In the genomic region with DNA sequence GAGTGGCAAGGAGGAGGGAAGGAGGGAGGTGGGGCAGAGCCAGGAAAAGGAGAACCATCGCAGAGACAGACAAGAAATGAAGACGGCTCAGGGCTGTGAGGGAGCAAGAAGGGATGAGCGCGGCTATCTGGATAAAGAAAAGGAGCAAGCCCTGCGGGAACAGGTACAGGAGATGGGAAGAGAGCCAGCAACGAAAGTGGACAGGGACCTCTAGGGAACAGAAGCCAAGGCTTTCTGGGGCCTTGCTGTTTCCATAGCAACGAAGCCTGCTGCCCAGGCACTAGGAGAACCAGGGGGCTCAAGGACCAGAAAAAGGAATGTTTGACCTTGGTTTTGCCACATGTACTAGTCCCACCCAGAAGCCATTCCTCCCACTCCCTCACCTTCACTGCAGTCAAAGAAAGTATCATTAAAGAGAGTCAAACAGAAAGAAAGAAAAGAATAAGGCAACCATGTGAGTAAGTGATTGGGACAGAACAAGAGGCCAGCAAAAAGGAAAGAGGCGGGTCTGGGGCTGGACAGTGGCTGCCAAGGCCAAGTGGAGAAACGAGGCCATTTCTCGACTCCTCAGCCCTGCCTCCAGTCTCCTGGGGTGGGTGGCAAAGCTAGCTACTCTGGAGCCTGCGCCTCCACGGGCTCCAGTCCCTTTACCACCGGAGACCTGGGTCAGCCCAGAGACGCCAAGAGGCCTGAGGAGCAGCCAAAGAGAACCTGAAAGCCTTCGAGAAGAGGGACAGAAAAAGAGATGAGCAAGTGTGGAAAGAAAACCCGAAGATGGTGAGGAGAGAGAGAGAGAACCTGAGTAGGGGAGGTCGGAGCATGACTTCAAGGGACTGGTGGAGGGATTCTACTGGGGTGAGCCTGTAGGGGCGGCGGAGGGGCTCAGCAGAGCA, we compare ENCODE assay signal across 10 cellular contexts. TPM values are rescaled to one million over a fixed set of nuclear protein-coding genes. Genes with fewer than 3 reads are reported as not detected.
A peak's percentile ranks its signal among the peaks of the same experiment; 100 is the strongest.
DNase-seq lines count a peak whose midpoint lies in the region; ATAC-seq and TF ChIP-seq lines count a peak whose summit lies in the region.
"Had no signal": no experiment of that assay in that cellular context is flagged by ENCODE, and none has a peak within 500 bp of the region (broad histone marks: within the 10 kb centered on the region; RNA-seq: fewer than 3 reads in every experiment).

No MANE protein-coding gene starts in this region.

- H3K4me1 ChIP-seq in DOHH2 (ENCODE audit: control insufficient read depth, low read length) (peaks cover 7% of the 10 kb centered on the region), SJCRH30 (no peaks in the 10 kb centered on the region)

- H3K9me2 ChIP-seq in DOHH2 (replicated peaks; ENCODE audit: control insufficient read depth, low read length): no peaks in the 10 kb centered on the region

- H4K20me1 ChIP-seq in DOHH2 (ENCODE audit: control insufficient read depth, insufficient read depth, low read depth, low read length): no peaks in the 10 kb centered on the region

- H3K36me3 ChIP-seq in DOHH2 (ENCODE audit: control insufficient read depth, low read length) (no peaks in the 10 kb centered on the region), SJCRH30 (no peaks in the 10 kb centered on the region)

- intact Hi-C loops in left ventricle myocardium superior (cut with micrococcal nuclease): no loop called here
- intact Hi-C loops in sciatic nerve (cut with DNase I): no loop called here

- TF ChIP-seq CTCF in DOHH2 (IDR thresholded peaks at IDR 0.05; ENCODE audit: low read depth, low read length, poor library complexity, severe bottlenecking): no peak

- peak overlapping the region; percentile 82 for H3K4me3 ChIP-seq in DOHH2 (ENCODE audit: low read length)
- peak overlapping the region; percentile 63 for H3K4me3 ChIP-seq in SJCRH30

- ATAC-seq in left ventricle myocardium superior (peak; percentile 26), sciatic nerve (peak; percentile 40), HG02623 (IDR thresholded peaks at IDR 0.05; ENCODE audit: unreplicated experiment) (no peak)

- H3K27me3 ChIP-seq in DOHH2 (ENCODE audit: control insufficient read depth, low read length) (peaks cover 5% of the 10 kb centered on the region), SJCRH30 (0 out of 2 replicates have a peak, but pooled peaks cover 3% of the 10 kb centered on the region)

- no peaks in the 10 kb centered on the region for H3F3A ChIP-seq in DOHH2 (ENCODE audit: control insufficient read depth, insufficient read depth)

- DNase-seq in SJCRH30 (no peak), left ventricle myocardium superior (peak; percentile 40), sciatic nerve (ENCODE audit: low spot score) (no peak), iPS-NIHi11 (ENCODE audit: low spot score) (no peak), RKO (ENCODE audit: low spot score) (no peak), HuH-7.5 (ENCODE audit: low spot score) (no peak)

- H3K9me3 ChIP-seq in DOHH2 (ENCODE audit: control insufficient read depth, insufficient read depth, low read length): no peaks in the 10 kb centered on the region
- no peaks in the 10 kb centered on the region for H3K9me3 ChIP-seq in SJCRH30 (replicated peaks)

- no peaks in the 10 kb centered on the region for H3K79me2 ChIP-seq in DOHH2 (ENCODE audit: control insufficient read depth, low read length)

- H3K27ac ChIP-seq in DOHH2 (ENCODE audit: low read depth, low read length) (no peak overlapping the region), SJCRH30 (peak overlapping the region; percentile 80)

- H3K4me2 ChIP-seq in DOHH2 (ENCODE audit: low read length): peak overlapping the region; percentile 87

RNA-seq across cellular contexts. Expression of a gene that starts 35.1 kb away (rescaled TPM):
- 0.08 and 0.51 TPM in 2 replicates for total RNA-seq in SJCRH30 (2014; rRNA removed; shearing (Covaris generic))
- total RNA-seq in left ventricle myocardium superior (0.97 TPM), sciatic nerve (13.7 TPM)
- total RNA-seq: dermis blood vessel endothelial cell, lung microvascular endothelial cell had no signal

RNA-seq across cellular contexts. Expression of a gene that starts 56.1 kb away (rescaled TPM):
- total RNA-seq in SJCRH30 (2014; rRNA removed; shearing (Covaris generic)): 0.42 and 0.46 TPM in 2 replicates
- total RNA-seq in left ventricle myocardium superior: 44.5 TPM
- total RNA-seq in sciatic nerve: 39.7 TPM

Comparison
In these comparisons a context has a peak if more than half of its experiments do, and no peak if none do; other contexts are left out.
1. RNA of a gene that starts 56.1 kb away (total RNA-seq): 44.5 TPM in left ventricle myocardium superior (single experiment) and 39.7 TPM in sciatic nerve (single experiment); 0.42 to 0.46 TPM in SJCRH30; every median in the first group is over 10 times any median in the second.